In the genomic region with DNA sequence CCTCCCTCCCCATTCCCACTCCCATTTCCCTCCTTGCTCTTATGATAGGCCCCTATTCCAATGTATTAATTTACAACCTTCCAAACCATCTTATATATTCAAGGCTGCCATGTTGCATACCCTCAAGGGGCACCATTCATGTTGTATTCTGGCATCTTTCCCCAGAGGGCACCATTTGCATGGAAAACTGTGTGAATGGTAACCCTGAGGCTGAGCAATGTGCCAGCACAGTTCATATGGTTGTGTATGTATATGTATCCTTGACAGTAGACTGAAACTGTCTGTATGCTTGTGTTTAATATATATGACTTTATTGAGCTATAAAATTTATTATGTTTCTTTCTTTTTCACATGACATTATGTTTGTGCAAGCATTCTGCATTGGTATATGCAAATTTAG, we compare ENCODE assay signal across 13 cellular contexts. TPM values are rescaled to one million over a fixed set of nuclear protein-coding genes. Genes with fewer than 3 reads are reported as not detected.
DNase-seq lines count a peak whose midpoint lies in the region; ATAC-seq and TF ChIP-seq lines count a peak whose summit lies in the region.
"Had no signal": no experiment of that assay in that cellular context is flagged by ENCODE, and none has a peak within 500 bp of the region (broad histone marks: within the 10 kb centered on the region; RNA-seq: fewer than 3 reads in every experiment).

No MANE protein-coding gene starts in this region.

- no peaks in the 10 kb centered on the region for H3K79me2 ChIP-seq in PC-3 (ENCODE audit: low read length)

- BruUV-seq in PC-3 (replicated peaks; lab: Mats Ljungman, UMichigan): no TSS peak

- CTCF ChIA-PET in PC-3 (lab: Charles Lee): no interaction called here
- CTCF ChIA-PET in CD4-positive, alpha-beta T cell (lab: Charles Lee): no interaction called here

- H3K27me3 ChIP-seq in PC-3 (ENCODE audit: low read length): no peaks in the 10 kb centered on the region
- no peaks in the 10 kb centered on the region for H3K27me3 ChIP-seq in foreskin keratinocyte
- peaks cover 36% of the 10 kb centered on the region for H3K27me3 ChIP-seq in CD4-positive, alpha-beta T cell (ENCODE audit: control insufficient read depth, insufficient read depth, low read length)

- POLR2A ChIA-PET in PC-3 (lab: Charles Lee; ENCODE audit: unreplicated experiment): no interaction called here
- POLR2A ChIA-PET in CD4-positive, alpha-beta T cell (lab: Charles Lee): no interaction called here

- H3K36me3 ChIP-seq in PC-3 (ENCODE audit: low read depth, low read length): no peaks in the 10 kb centered on the region
- H3K36me3 ChIP-seq: tibial artery had no signal

- no peak overlapping the region for H3K27ac ChIP-seq in PC-3 (ENCODE audit: low read length)
- H3K27ac ChIP-seq in foreskin keratinocyte: no peak overlapping the region
- H3K27ac ChIP-seq in CD4-positive, alpha-beta T cell (ENCODE audit: low read depth, low read length): no peak overlapping the region
- H3K27ac ChIP-seq: 22Rv1, tibial artery had no signal

- no peaks in the 10 kb centered on the region for H3F3A ChIP-seq in PC-3 (ENCODE audit: low read length, unreplicated experiment)

- H3K27me3 Mint-ChIP-seq in CD4-positive, alpha-beta T cell: peaks cover 56% of the 10 kb centered on the region

- no peaks in the 10 kb centered on the region for H4K20me1 ChIP-seq in PC-3 (ENCODE audit: low read length)

- H3K27ac Mint-ChIP-seq in CD4-positive, alpha-beta T cell: no peak overlapping the region

- DNase-seq in DMS 273 (lab: John Stamatoyannopoulos, UW; ENCODE audit: unreplicated experiment) (peak; percentile 21), DMS 273 treated with DMSO at 0.1 percent for 48 hours (lab: John Stamatoyannopoulos, UW) (no peak), HT-29 (ENCODE audit: low spot score) (peak; percentile 82), PC-3 (peak; percentile 39), foreskin keratinocyte (peak in 1 of 2 donors; percentile 29), AG08395 (ENCODE audit: low spot score) (no peak)
- DNase-seq in CD4-positive, alpha-beta T cell: no peak
- no peak for DNase-seq in central memory CD4-positive, alpha-beta T cell
- DNase-seq: activated CD4-positive, CD25-positive, alpha-beta regulatory T cell; COR-L47; NK-92 treated with Interleukin-12 subunit alpha and Interleukin-12 subunit beta, amount 100 ng/mL, for 24 hours; tibial artery had no signal

- no peak overlapping the region for H3K9ac ChIP-seq in PC-3 (ENCODE audit: low read length)

- no peak overlapping the region for H2AFZ ChIP-seq in PC-3 (ENCODE audit: low read length)

- H3K4me3 ChIP-seq in PC-3 (ENCODE audit: low read length): no peak overlapping the region
- H3K4me3 ChIP-seq: tibial artery had no signal

- no peak; the same call in 1 of the 2 replicates for ATAC-seq in PC-3
- peak; percentile 23 for ATAC-seq in foreskin keratinocyte
- no peak for ATAC-seq in CD4-positive, alpha-beta T cell (ENCODE audit: poor library complexity)

- intact Hi-C loops in PC-3 (cut with micrococcal nuclease): no loop called here
- intact Hi-C loops in CD4-positive, alpha-beta T cell (cut with DNase I, micrococcal nuclease): no loop called here

- no peaks in the 10 kb centered on the region for H3K9me3 Mint-ChIP-seq in CD4-positive, alpha-beta T cell

- H3K4me2 ChIP-seq in PC-3 (ENCODE audit: low read length): no peak overlapping the region

- TF ChIP-seq CTCF in PC-3 (conservative IDR thresholded peaks at IDR 0.05; ENCODE audit: low read depth, low read length) (peak; percentile 23; the same call in 1 of the 2 replicates), foreskin keratinocyte (conservative IDR thresholded peaks at IDR 0.05) (peak; percentile 62)
- TF ChIP-seq CTCF in CD4-positive, alpha-beta T cell (IDR thresholded peaks at IDR 0.05): no peak

- no peaks in the 10 kb centered on the region for H3K9me3 ChIP-seq in PC-3 (ENCODE audit: low read length)
- no peaks in the 10 kb centered on the region for H3K9me3 ChIP-seq in CD4-positive, alpha-beta T cell (ENCODE audit: control insufficient read depth, low read length)
- H3K9me3 ChIP-seq: tibial artery had no signal

- H3K4me3 Mint-ChIP-seq in CD4-positive, alpha-beta T cell: no peak overlapping the region

- no peaks in the 10 kb centered on the region for H3K36me3 Mint-ChIP-seq in CD4-positive, alpha-beta T cell (ENCODE audit: low read depth)

- no peaks in the 10 kb centered on the region for H3K4me1 ChIP-seq in PC-3 (ENCODE audit: insufficient read depth, low read length)
- H3K4me1 ChIP-seq in foreskin keratinocyte: peaks cover 7% of the 10 kb centered on the region
- H3K4me1 ChIP-seq: tibial artery had no signal

- no peaks in the 10 kb centered on the region for H3K4me1 Mint-ChIP-seq in CD4-positive, alpha-beta T cell (ENCODE audit: low read depth)

- no peaks in the 10 kb centered on the region for H3K9me2 ChIP-seq in PC-3 (replicated peaks; ENCODE audit: low read length)

RNA-seq across cellular contexts. Expression of gene RASSF10, which starts 7.3 kb away (rescaled TPM):
- 32.4 and 33.8 TPM in 2 replicates for total RNA-seq in HT-29 (2014; rRNA removed; shearing (Covaris generic))
- total RNA-seq in PC-3 (2014; rRNA removed) (not detected in 2 replicates), foreskin keratinocyte (1.2 and 3.6 TPM in 2 replicates)
- 1.1 and 2.4 TPM in 2 replicates for polyA plus RNA-seq in foreskin keratinocyte
- total RNA-seq in CD4-positive, alpha-beta T cell: not detected

Comparison
In these comparisons a context has a peak if more than half of its experiments do, and no peak if none do; other contexts are left out.
1. DNase-seq: peak in DMS 273 (single experiment), HT-29 (single experiment) and PC-3 (single experiment); none in DMS 273 treated with DMSO at 0.1 percent for 48 hours (single experiment), CD4-positive, alpha-beta T cell (0 of 10), central memory CD4-positive, alpha-beta T cell (single experiment) and AG08395 (single experiment).